ENCODE assay signal across 29 cellular contexts in genomic region chr4:170723171-170723570, GRCh38.
"Had no signal": no experiment of that assay in that cellular context is flagged by ENCODE, and none has a peak within 500 bp of the region (broad histone marks: within the 10 kb centered on the region; RNA-seq: fewer than 3 reads in every experiment).

No MANE protein-coding gene starts in this region.

- H3K36me3 ChIP-seq: brain microvascular endothelial cell, colonic mucosa, esophagus squamous epithelium, gastrocnemius medialis, heart left ventricle had no signal

- H3K9me3 ChIP-seq: colonic mucosa, esophagus squamous epithelium, gastrocnemius medialis, heart left ventricle had no signal

- H3K27me3 ChIP-seq: brain microvascular endothelial cell, colonic mucosa, esophagus squamous epithelium, foreskin keratinocyte, gastrocnemius medialis, heart left ventricle had no signal

- ATAC-seq: activated CD4-positive, alpha-beta T cell treated with anti-CD3 and anti-CD28 coated beads for 36 hours; activated CD8-positive, alpha-beta memory T cell treated with anti-CD3 and anti-CD28 coated beads, Interleukin-2, amount 10 ng/mL, durations not matched to agents 7 days and 5 days; activated CD8-positive, alpha-beta T cell treated with anti-CD3 and anti-CD28 coated beads, Interleukin-2, amount 10 ng/mL, durations not matched to agents 7 days and 5 days; activated naive CD8-positive, alpha-beta T cell treated with anti-CD3 and anti-CD28 coated beads, Interleukin-2, amount 50 U/mL, for 24 hours; foreskin keratinocyte; gastrocnemius medialis; heart left ventricle; T-helper 17 cell had no signal

- DNase-seq: activated CD4-positive, alpha-beta memory T cell treated with anti-CD3 and anti-CD28 coated beads for 36 hours; activated CD4-positive, alpha-beta T cell treated with anti-CD3 and anti-CD28 coated beads for 36 hours; activated CD4-positive, alpha-beta T cell treated with anti-CD3 and anti-CD28 coated beads, Interleukin-2, amount 10 ng/mL, durations not matched to agents 24 days and 14 days; activated CD4-positive, CD25-positive, alpha-beta regulatory T cell; activated CD4-positive, CD25-positive, alpha-beta regulatory T cell treated with anti-CD3 and anti-CD28 coated beads, Interleukin-2, amount 50 U/mL, for 72 hours; activated CD8-positive, alpha-beta memory T cell treated with anti-CD3 and anti-CD28 coated beads, Interleukin-2, amount 10 ng/mL, durations not matched to agents 7 days and 5 days; activated CD8-positive, alpha-beta memory T cell treated with anti-CD3 and anti-CD28 coated beads, Interleukin-2, amount 50 U/mL, for 4 hours; activated CD8-positive, alpha-beta T cell treated with anti-CD3 and anti-CD28 coated beads, Interleukin-2, amount 10 ng/mL, durations not matched to agents 7 days and 5 days; activated effector memory CD4-positive, alpha-beta T cell treated with anti-CD3 and anti-CD28 coated beads, Interleukin-2, amount 50 U/mL, for 16 hours; activated naive CD4-positive, alpha-beta T cell treated with anti-CD3 and anti-CD28 coated beads for 36 hours; activated naive CD8-positive, alpha-beta T cell treated with anti-CD3 and anti-CD28 coated beads for 36 hours; activated naive CD8-positive, alpha-beta T cell treated with anti-CD3 and anti-CD28 coated beads, Interleukin-2, amount 50 U/mL, for 24 hours; activated T-cell treated with anti-CD3 and anti-CD28 coated beads, Interleukin-2, amount 50 U/mL, for 1 hour; activated T-cell treated with anti-CD3 and anti-CD28 coated beads, Interleukin-2, amount 50 U/mL, for 48 hours; amniotic stem cell; anterior cingulate cortex; brain microvascular endothelial cell; caudate nucleus; colonic mucosa; effector CD8-positive, alpha-beta T cell; esophagus squamous epithelium; foreskin keratinocyte; gastrocnemius medialis; glutamatergic neuron; heart left ventricle; T-helper 1 cell; T-helper 17 cell; T1000 had no signal

- H3K27ac ChIP-seq: brain microvascular endothelial cell, colonic mucosa, epithelial cell of prostate, esophagus squamous epithelium, foreskin keratinocyte, gastrocnemius medialis, heart left ventricle had no signal

- H3K4me3 ChIP-seq: colonic mucosa, esophagus squamous epithelium, gastrocnemius medialis, heart left ventricle had no signal

- H3K4me1 ChIP-seq: colonic mucosa, esophagus squamous epithelium, foreskin keratinocyte, gastrocnemius medialis, heart left ventricle had no signal
